In the genomic region with DNA sequence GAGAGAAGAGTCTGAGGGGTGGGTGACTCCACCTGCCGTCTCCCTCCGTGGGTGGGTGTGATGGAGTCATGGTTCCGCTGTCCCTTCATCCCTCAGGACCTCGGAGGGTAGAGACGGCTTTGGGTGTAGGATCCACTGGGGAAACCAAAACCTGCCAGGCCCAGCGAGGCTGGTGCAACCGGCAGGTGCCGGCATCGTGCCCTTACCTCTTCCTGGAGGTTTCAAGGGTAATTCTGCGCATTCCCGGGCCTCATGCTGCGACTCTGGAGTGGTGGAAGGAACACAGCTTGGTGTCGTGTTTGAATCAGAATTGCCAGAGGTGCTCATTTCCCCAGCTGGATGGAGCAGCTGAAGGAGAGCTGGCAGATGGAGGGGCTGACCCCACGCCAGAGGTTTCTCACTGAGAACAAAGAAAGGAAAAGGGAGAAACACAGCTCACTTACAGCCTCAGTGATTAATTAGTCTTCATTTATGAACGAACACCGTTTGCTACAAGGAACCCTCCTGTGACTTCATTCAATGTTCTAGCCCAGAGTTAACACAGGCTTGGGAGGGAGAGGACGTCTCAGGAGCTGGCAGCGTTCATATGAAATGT, we compare ENCODE assay signal across 26 cellular contexts. TPM values are rescaled to one million over a fixed set of nuclear protein-coding genes. Genes with fewer than 3 reads are reported as not detected.
DNase-seq lines count a peak whose midpoint lies in the region; ATAC-seq and TF ChIP-seq lines count a peak whose summit lies in the region.
"Had no signal": no experiment of that assay in that cellular context is flagged by ENCODE, and none has a peak within 500 bp of the region (broad histone marks: within the 10 kb centered on the region; RNA-seq: fewer than 3 reads in every experiment).

No MANE protein-coding gene starts in this region.

- H3K27me3 ChIP-seq in SK-N-SH (ENCODE audit: insufficient read depth): no peaks in the 10 kb centered on the region
- H3K27me3 ChIP-seq: right atrium auricular region had no signal

- H3K4me1 Mint-ChIP-seq in neural crest cell: peaks cover 3% of the 10 kb centered on the region
- H3K4me1 Mint-ChIP-seq: activated naive CD8-positive, alpha-beta T cell treated with anti-CD3 and anti-CD28 coated beads for 36 hours; mesothelial cell of epicardium had no signal

- no peaks in the 10 kb centered on the region for H3K9me3 ChIP-seq in SK-N-SH

- POLR2A ChIA-PET in SK-N-SH (lab: Yijun Ruan, JAX): no interaction called here

- peaks cover 0 to 2% of the 10 kb centered on the region in 2 experiments; a peak in 2 of 4 replicates for H3K4me1 ChIP-seq in SK-N-SH (ENCODE audit: control insufficient read depth in 1 of 2, insufficient read depth in 2 of 2, low read depth in 1 of 2, low read length in 1 of 2)
- H3K4me1 ChIP-seq: parathyroid adenoma had no signal

- DNase-seq in SK-N-SH (peak; percentile 19), NCI-H2227 (lab: John Stamatoyannopoulos, UW; ENCODE audit: unreplicated experiment) (peak; percentile 78), ecto neural progenitor cell (ENCODE audit: low spot score) (peak; percentile 45), neural crest cell (ENCODE audit: low read depth, low spot score) (no peak)
- DNase-seq in activated CD8-positive, alpha-beta memory T cell treated with anti-CD3 and anti-CD28 coated beads for 24 hours: no peak
- DNase-seq: activated CD4-positive, alpha-beta T cell treated with anti-CD3 and anti-CD28 coated beads, Interleukin-2, amount 50 U/mL, for 4 hours; activated CD8-positive, alpha-beta memory T cell treated with anti-CD3 and anti-CD28 coated beads, Interleukin-2, amount 50 U/mL, for 4 hours; activated naive CD8-positive, alpha-beta T cell treated with anti-CD3 and anti-CD28 coated beads for 36 hours; AML-193; CD4-positive, alpha-beta memory T cell; central memory CD4-positive, alpha-beta T cell; Kasumi-1; naive thymus-derived CD8-positive, alpha-beta T cell; NCI-H2029 treated with DMSO at 0.1 percent for 48 hours; NCI-H524 treated with DMSO at 0.1 percent for 48 hours; stimulated activated CD4-positive, alpha-beta T cell treated with anti-CD3 and anti-CD28 coated beads, Interleukin-4, amount 100 ng/mL, for 1 hour had no signal

- no peaks in the 10 kb centered on the region for H3K36me3 Mint-ChIP-seq in neural crest cell (ENCODE audit: low read depth)
- H3K36me3 Mint-ChIP-seq: activated naive CD8-positive, alpha-beta T cell treated with anti-CD3 and anti-CD28 coated beads for 36 hours; CD4-positive, alpha-beta memory T cell; mesothelial cell of epicardium; naive thymus-derived CD8-positive, alpha-beta T cell; stimulated activated memory B cell treated with anti-CD40 and anti-IgM and Interleukin-4, amounts not matched to agents 10 μg/mL and 1 μg/mL and 100 μg/mL, for 72 hours had no signal

- TF ChIP-seq CTCF in SK-N-SH (IDR thresholded peaks at IDR 0.05): no peak
- TF ChIP-seq CTCF in neural crest cell (conservative IDR thresholded peaks at IDR 0.05): no peak

- H3K9me3 Mint-ChIP-seq in neural crest cell: no peaks in the 10 kb centered on the region
- H3K9me3 Mint-ChIP-seq: activated naive CD8-positive, alpha-beta T cell treated with anti-CD3 and anti-CD28 coated beads for 36 hours; CD4-positive, alpha-beta memory T cell; naive thymus-derived CD8-positive, alpha-beta T cell; stimulated activated memory B cell treated with anti-CD40 and anti-IgM and Interleukin-4, amounts not matched to agents 10 μg/mL and 1 μg/mL and 100 μg/mL, for 72 hours had no signal

- no peak overlapping the region for H3K9ac ChIP-seq in SK-N-SH
- H3K9ac ChIP-seq: parathyroid adenoma had no signal

- no peak for TF ChIP-seq RAD21 in SK-N-SH (IDR thresholded peaks at IDR 0.05; ENCODE audit: low read length)

- 87% methylated on average over 15 of the region's 18 CpGs for WGBS in SK-N-SH (ENCODE audit: low lambda C conversion rate)

- CTCF ChIA-PET in SK-N-SH (lab: Yijun Ruan, JAX): interaction anchor here (1.1 kb wide), 1 partner anchor 24 kb away, joined by 3 read pairs; no protein-coding TSS in a partner anchor

- H4K20me1 ChIP-seq in SK-N-SH (ENCODE audit: insufficient read depth): no peaks in the 10 kb centered on the region

- H3F3A ChIP-seq in SK-N-SH (replicated peaks; ENCODE audit: insufficient read depth): no peaks in the 10 kb centered on the region

- no peaks in the 10 kb centered on the region for H3K36me3 ChIP-seq in SK-N-SH (replicated peaks in 1 of 2; ENCODE audit: control insufficient read depth in 1 of 2, insufficient read depth in 2 of 2, low read length in 1 of 2)
- H3K36me3 ChIP-seq: right atrium auricular region had no signal

- no peak for TF ChIP-seq EP300 in SK-N-SH (IDR thresholded peaks at IDR 0.05; ENCODE audit: borderline replicate concordance in 1 of 2, low read depth in 1 of 2, low read length in 1 of 2)

- no peak overlapping the region for H3K27ac ChIP-seq in SK-N-SH (ENCODE audit: low read depth in 2 of 2, low read length in 1 of 2)
- H3K27ac ChIP-seq: parathyroid adenoma, right atrium auricular region, SK-N-MC, VCaP had no signal

- no peak overlapping the region for H3K4me3 Mint-ChIP-seq in neural crest cell
- H3K4me3 Mint-ChIP-seq: activated naive CD8-positive, alpha-beta T cell treated with anti-CD3 and anti-CD28 coated beads for 36 hours; CD4-positive, alpha-beta memory T cell; mesothelial cell of epicardium; naive thymus-derived CD8-positive, alpha-beta T cell; stimulated activated memory B cell treated with anti-CD40 and anti-IgM and Interleukin-4, amounts not matched to agents 10 μg/mL and 1 μg/mL and 100 μg/mL, for 72 hours had no signal

- no peaks in the 10 kb centered on the region for H3K27me3 Mint-ChIP-seq in neural crest cell (ENCODE audit: low read depth)
- H3K27me3 Mint-ChIP-seq: activated naive CD8-positive, alpha-beta T cell treated with anti-CD3 and anti-CD28 coated beads for 36 hours; naive thymus-derived CD8-positive, alpha-beta T cell had no signal

- no peak overlapping the region for H2AFZ ChIP-seq in SK-N-SH (ENCODE audit: low read depth)
- H2AFZ ChIP-seq: parathyroid adenoma had no signal

- H3K79me2 ChIP-seq in SK-N-SH (ENCODE audit: insufficient read depth): no peaks in the 10 kb centered on the region
- H3K79me2 ChIP-seq: parathyroid adenoma had no signal

- H3K27ac Mint-ChIP-seq in neural crest cell (ENCODE audit: unreplicated experiment): peak overlapping the region; percentile 12
- H3K27ac Mint-ChIP-seq: activated naive CD8-positive, alpha-beta T cell treated with anti-CD3 and anti-CD28 coated beads for 36 hours; mesothelial cell of epicardium; stimulated activated memory B cell treated with anti-CD40 and anti-IgM and Interleukin-4, amounts not matched to agents 10 μg/mL and 1 μg/mL and 100 μg/mL, for 72 hours had no signal

- no peaks in the 10 kb centered on the region for H3K9me2 ChIP-seq in SK-N-SH

- H3K4me2 ChIP-seq in SK-N-SH: no peak overlapping the region

- no peak overlapping the region for H3K4me3 ChIP-seq in SK-N-SH (ENCODE audit: low read depth in 2 of 2, low read length in 1 of 2)
- H3K4me3 ChIP-seq: right atrium auricular region, SK-N-MC had no signal

- no peak for ATAC-seq in SK-N-SH treated with all-trans-retinoic acid at 6 μM for 48 hours
- no peak for ATAC-seq in HG03139 (IDR thresholded peaks at IDR 0.05; ENCODE audit: unreplicated experiment)
- ATAC-seq in HG03025 (IDR thresholded peaks at IDR 0.05; ENCODE audit: low FRiP score, unreplicated experiment): no peak
- ATAC-seq: left lobe of liver; naive thymus-derived CD8-positive, alpha-beta T cell; stimulated activated memory B cell treated with anti-CD40 and anti-IgM and Interleukin-4, amounts not matched to agents 10 μg/mL and 1 μg/mL and 100 μg/mL, for 72 hours had no signal

TF ChIP-seq in SK-N-SH, 30 proteins besides CTCF, POLR2A, EP300 and RAD21 (continues in another document):
- TF ChIP-seq TCF12 (IDR thresholded peaks at IDR 0.05): no peak
- TF ChIP-seq GABPA (IDR thresholded peaks at IDR 0.05; ENCODE audit: low read depth): no peak
- TF ChIP-seq TAF1 (IDR thresholded peaks at IDR 0.05; ENCODE audit: borderline replicate concordance, low read depth, low read length): no peak
- TF ChIP-seq CHD2 (IDR thresholded peaks at IDR 0.05; ENCODE audit: low read length, partially characterized antibody): no peak
- TF ChIP-seq, protein P1, sequence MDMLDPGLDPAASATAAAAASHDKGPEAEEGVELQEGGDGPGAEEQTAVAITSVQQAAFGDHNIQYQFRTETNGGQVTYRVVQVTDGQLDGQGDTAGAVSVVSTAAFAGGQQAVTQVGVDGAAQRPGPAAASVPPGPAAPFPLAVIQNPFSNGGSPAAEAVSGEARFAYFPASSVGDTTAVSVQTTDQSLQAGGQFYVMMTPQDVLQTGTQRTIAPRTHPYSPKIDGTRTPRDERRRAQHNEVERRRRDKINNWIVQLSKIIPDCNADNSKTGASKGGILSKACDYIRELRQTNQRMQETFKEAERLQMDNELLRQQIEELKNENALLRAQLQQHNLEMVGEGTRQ (IDR thresholded peaks at IDR 0.05; ENCODE audit: borderline replicate concordance, low read depth, low read length): no peak

TF ChIP-seq in SK-N-SH treated with all-trans-retinoic acid at 6 μM for 48 hours, 23 proteins besides CTCF, POLR2A, EP300 and RAD21:
- no peak for TF ChIP-seq BACH2 (CRISPR knock-in tag; IDR thresholded peaks at IDR 0.05; ENCODE audit: borderline replicate concordance)
- no peak for TF ChIP-seq ESRRG (CRISPR knock-in tag; IDR thresholded peaks at IDR 0.05)

RNA-seq across cellular contexts. Expression of a gene that starts 16.2 kb away (rescaled TPM):
- polyA plus RNA-seq in SK-N-SH (2012; rRNA removed): 1.9 and 2.1 TPM in 2 replicates
- polyA plus RNA-seq in SK-N-SH (2012; cell fraction: cytosol; rRNA removed): 0.67 and 0.92 TPM in 2 replicates
- polyA plus RNA-seq in SK-N-SH (2012; cell fraction: nucleus; rRNA removed): 4.9 and 5.6 TPM in 2 replicates
- 1.1 and 1.6 TPM in 2 replicates for total RNA-seq in neural crest cell

Comparison
In these comparisons a context has a peak if more than half of its experiments do, and no peak if none do; other contexts are left out.
1. DNase-seq: peak in SK-N-SH (single experiment), NCI-H2227 (single experiment) and ecto neural progenitor cell (single experiment); none in neural crest cell (single experiment) and activated CD8-positive, alpha-beta memory T cell treated with anti-CD3 and anti-CD28 coated beads for 24 hours (single experiment).